ENCODE assay signal across 20 cellular contexts in genomic region chr1:68344208-68344607, GRCh38.
"Had no signal": no experiment of that assay in that cellular context is flagged by ENCODE, and none has a peak within 500 bp of the region (broad histone marks: within the 10 kb centered on the region; RNA-seq: fewer than 3 reads in every experiment).

No MANE protein-coding gene starts in this region.

- H3K4me1 ChIP-seq: transverse colon had no signal

- H3K27me3 Mint-ChIP-seq: dendritic cell treated with granulocyte-macrophage colony-stimulating factor and Interleukin-4, amounts not matched to agents 40 ng/mL and 50 ng/mL, for 4 days; effector memory CD8-positive, alpha-beta T cell had no signal

- H3K36me3 Mint-ChIP-seq: naive thymus-derived CD4-positive, alpha-beta T cell had no signal

- H3K36me3 ChIP-seq: sigmoid colon, thoracic aorta, transverse colon had no signal

- ATAC-seq: effector memory CD8-positive, alpha-beta T cell; left colon; naive thymus-derived CD4-positive, alpha-beta T cell; stimulated activated naive B cell treated with anti-CD40 and anti-IgM and Interleukin-4, amounts not matched to agents 10 μg/mL and 1 μg/mL and 100 μg/mL, for 72 hours; stimulated activated naive CD8-positive, alpha-beta T cell treated with anti-CD3 and anti-CD28 coated beads, Interleukin-15, amount 100 ng/mL, for 72 hours had no signal

- H3K4me3 Mint-ChIP-seq: dendritic cell treated with granulocyte-macrophage colony-stimulating factor and Interleukin-4, amounts not matched to agents 40 ng/mL and 50 ng/mL, for 4 days; effector memory CD8-positive, alpha-beta T cell; naive thymus-derived CD4-positive, alpha-beta T cell; nephron progenitor cell; stimulated activated naive B cell treated with anti-CD40 and anti-IgM and Interleukin-4, amounts not matched to agents 10 μg/mL and 1 μg/mL and 100 μg/mL, for 72 hours; stimulated activated naive CD8-positive, alpha-beta T cell treated with anti-CD3 and anti-CD28 coated beads, Interleukin-15, amount 100 ng/mL, for 72 hours had no signal

- H3K4me1 Mint-ChIP-seq: naive thymus-derived CD4-positive, alpha-beta T cell; nephron progenitor cell; stimulated activated naive CD8-positive, alpha-beta T cell treated with anti-CD3 and anti-CD28 coated beads, Interleukin-15, amount 100 ng/mL, for 72 hours had no signal

- H3K27ac ChIP-seq: hepatocyte, sigmoid colon, skin epidermis, thoracic aorta, transverse colon had no signal

- FAIRE-seq: colon, kidney had no signal

- H3K4me3 ChIP-seq: hepatocyte, sigmoid colon, skin epidermis, thoracic aorta, transverse colon had no signal

- H3K27me3 ChIP-seq: hepatocyte, sigmoid colon, transverse colon had no signal

- H3K9me3 Mint-ChIP-seq: dendritic cell treated with granulocyte-macrophage colony-stimulating factor and Interleukin-4, amounts not matched to agents 40 ng/mL and 50 ng/mL, for 4 days; nephron progenitor cell; stimulated activated naive CD8-positive, alpha-beta T cell treated with anti-CD3 and anti-CD28 coated beads, Interleukin-15, amount 100 ng/mL, for 72 hours had no signal

- H3K27ac Mint-ChIP-seq: dendritic cell treated with granulocyte-macrophage colony-stimulating factor and Interleukin-4, amounts not matched to agents 40 ng/mL and 50 ng/mL, for 4 days; effector memory CD8-positive, alpha-beta T cell; naive thymus-derived CD4-positive, alpha-beta T cell; nephron progenitor cell; stimulated activated naive B cell treated with anti-CD40 and anti-IgM and Interleukin-4, amounts not matched to agents 10 μg/mL and 1 μg/mL and 100 μg/mL, for 72 hours; stimulated activated naive CD8-positive, alpha-beta T cell treated with anti-CD3 and anti-CD28 coated beads, Interleukin-15, amount 100 ng/mL, for 72 hours had no signal

- H3K9me3 ChIP-seq: sigmoid colon, thoracic aorta, transverse colon had no signal

- DNase-seq: effector memory CD8-positive, alpha-beta T cell; foreskin melanocyte; head of caudate nucleus; kidney; left colon; naive thymus-derived CD4-positive, alpha-beta T cell; nephron progenitor cell; posterior cingulate gyrus; sigmoid colon; stimulated activated CD4-positive, alpha-beta T cell treated with anti-CD3 and anti-CD28 coated beads, Interleukin-2, amount 100 ng/mL, for 24 hours; stimulated activated CD4-positive, alpha-beta T cell treated with anti-CD3 and anti-CD28 coated beads, Interleukin-4, amount 100 ng/mL, for 4 hours; stimulated activated naive B cell treated with anti-CD40 and anti-IgM and Interleukin-4, amounts not matched to agents 10 μg/mL and 1 μg/mL and 100 μg/mL, for 72 hours; stimulated activated naive CD8-positive, alpha-beta T cell treated with anti-CD3 and anti-CD28 coated beads, Interleukin-15, amount 100 ng/mL, for 72 hours; substantia nigra; transverse colon had no signal
